In genomic region chr22:20438066-20438677, GRCh38 we compare ENCODE assay signal across 10 cellular contexts. TPM values are rescaled to one million over a fixed set of nuclear protein-coding genes. Genes with fewer than 3 reads are reported as not detected.
DNase-seq lines count a peak whose midpoint lies in the region; TF ChIP-seq lines count a peak whose summit lies in the region.
"Had no signal": no experiment of that assay in that cellular context is flagged by ENCODE, and none has a peak within 500 bp of the region (broad histone marks: within the 10 kb centered on the region; RNA-seq: fewer than 3 reads in every experiment).

No MANE protein-coding gene starts in this region.

- H3K9ac ChIP-seq in mucosa of rectum (ENCODE audit: low read depth in 1 of 2, low read length in 2 of 2): peak overlapping the region; percentile 38 to 64

- H3K4me3 ChIP-seq in esophagus muscularis mucosa (peak overlapping the region; percentile 68 to 82 (median 72)), mucosa of rectum (ENCODE audit: low read length in 2 of 2) (peak overlapping the region; percentile 33 to 50), OCI-LY7 (ENCODE audit: low read depth, low read length, poor library complexity, severe bottlenecking) (no peak overlapping the region)

- no peaks in the 10 kb centered on the region for H3K79me2 ChIP-seq in OCI-LY7 (ENCODE audit: insufficient read depth, low read depth, low read length)

- no peak for TF ChIP-seq EP300 in esophagus muscularis mucosa (IDR thresholded peaks at IDR 0.05)

- H3K4me1 ChIP-seq in esophagus muscularis mucosa: peaks cover 31 to 54% (median 42%) of the 10 kb centered on the region in 4 donors
- H3K4me1 ChIP-seq in mucosa of rectum (ENCODE audit: control insufficient read depth in 2 of 2, insufficient read depth in 2 of 2, low read length in 2 of 2): peaks cover 3 to 11% of the 10 kb centered on the region in 2 donors
- no peaks in the 10 kb centered on the region for H3K4me1 ChIP-seq in OCI-LY7 (ENCODE audit: insufficient read depth, low read length, poor library complexity, severe bottlenecking)

- POLR2A ChIA-PET in OCI-LY7 (lab: Charles Lee): no interaction called here

- H4K20me1 ChIP-seq in OCI-LY7 (ENCODE audit: insufficient read depth, low read length): no peaks in the 10 kb centered on the region

- H3K27ac ChIP-seq in esophagus muscularis mucosa (replicated peaks in 1 of 4) (peak overlapping the region; percentile 73 to 89 (median 80)), mucosa of rectum (ENCODE audit: low read depth in 2 of 2, low read length in 2 of 2) (peak overlapping the region; percentile 34 to 67), OCI-LY7 (ENCODE audit: low read depth, low read length, poor library complexity, severe bottlenecking) (no peak overlapping the region)

- no TSS peak for BruUV-seq in OCI-LY7 (replicated peaks; lab: Mats Ljungman, UMichigan)

- peaks cover 46% of the 10 kb centered on the region for H3K27me3 Mint-ChIP-seq in activated CD4-positive, alpha-beta T cell treated with anti-CD3 and anti-CD28 coated beads, Interleukin-2, amount 10 ng/mL, durations not matched to agents 24 days and 14 days
- H3K27me3 Mint-ChIP-seq in type B pancreatic cell: peaks cover 35% of the 10 kb centered on the region

- H3K9me3 Mint-ChIP-seq in activated CD4-positive, alpha-beta T cell treated with anti-CD3 and anti-CD28 coated beads, Interleukin-2, amount 10 ng/mL, durations not matched to agents 24 days and 14 days: no peaks in the 10 kb centered on the region
- no peaks in the 10 kb centered on the region for H3K9me3 Mint-ChIP-seq in type B pancreatic cell

- no peak for TF ChIP-seq CTCF in esophagus muscularis mucosa (IDR thresholded peaks at IDR 0.05)
- TF ChIP-seq CTCF in type B pancreatic cell (conservative IDR thresholded peaks at IDR 0.05): no peak
- TF ChIP-seq CTCF in OCI-LY7 (conservative IDR thresholded peaks at IDR 0.05; ENCODE audit: low read length): no peak

- intact Hi-C loops in activated CD4-positive, alpha-beta T cell treated with anti-CD3 and anti-CD28 coated beads, Interleukin-2, amount 10 ng/mL, durations not matched to agents 24 days and 14 days (cut with micrococcal nuclease): no loop called here
- intact Hi-C loops in esophagus muscularis mucosa (cut with DNase I): loop anchor here (5.0 kb wide), 1 partner anchor 59 kb away; the partner anchor contains the start of gene KLHL22
- intact Hi-C loops in OCI-LY7 (cut with micrococcal nuclease; ENCODE audit: unreplicated experiment): no loop called here

- CTCF ChIA-PET in OCI-LY7 (lab: Charles Lee; ENCODE audit: unreplicated experiment): no interaction called here

- peaks cover 0 to 15% (median 0%) of the 10 kb centered on the region in 4 donors for H3K27me3 ChIP-seq in esophagus muscularis mucosa
- H3K27me3 ChIP-seq in mucosa of rectum (ENCODE audit: control insufficient read depth in 2 of 2, insufficient read depth in 2 of 2, low read length in 2 of 2): peaks cover 31 to 36% of the 10 kb centered on the region in 2 donors

- H3K27ac Mint-ChIP-seq in activated CD4-positive, alpha-beta T cell treated with anti-CD3 and anti-CD28 coated beads, Interleukin-2, amount 10 ng/mL, durations not matched to agents 24 days and 14 days: no peak overlapping the region
- peak overlapping the region; percentile 65 for H3K27ac Mint-ChIP-seq in type B pancreatic cell

- peaks cover 0 to 22% (median 15%) of the 10 kb centered on the region in 4 donors for H3K36me3 ChIP-seq in esophagus muscularis mucosa
- H3K36me3 ChIP-seq in mucosa of rectum (ENCODE audit: control insufficient read depth in 2 of 2, insufficient read depth in 2 of 2, low read length in 2 of 2): no peaks in the 10 kb centered on the region
- H3K36me3 ChIP-seq in OCI-LY7 (ENCODE audit: insufficient read depth, low read length): no peaks in the 10 kb centered on the region

- DNase-seq in activated CD4-positive, alpha-beta T cell treated with anti-CD3 and anti-CD28 coated beads, Interleukin-2, amount 10 ng/mL, durations not matched to agents 24 days and 14 days: peak; percentile 57
- no peak for DNase-seq in activated CD4-positive, alpha-beta T cell treated with anti-CD3 and anti-CD28 coated beads, Interleukin-2, amount 50 U/mL, for 4 hours
- DNase-seq in esophagus muscularis mucosa (ENCODE audit: extremely low spot score) (no peak), type B pancreatic cell (ENCODE audit: extremely low spot score, unreplicated experiment) (no peak), NCI-H1694 treated with DMSO at 0.1 percent for 48 hours (lab: John Stamatoyannopoulos, UW) (no peak), A172 (ENCODE audit: low spot score) (no peak), OCI-LY7 (ENCODE audit: low spot score) (no peak)
- DNase-seq: activated T-cell treated with anti-CD3 and anti-CD28 coated beads, Interleukin-2, amount 50 U/mL, for 48 hours; NCI-H1694 had no signal

- peaks cover 5% of the 10 kb centered on the region for H3K36me3 Mint-ChIP-seq in activated CD4-positive, alpha-beta T cell treated with anti-CD3 and anti-CD28 coated beads, Interleukin-2, amount 10 ng/mL, durations not matched to agents 24 days and 14 days (ENCODE audit: low read depth)
- H3K36me3 Mint-ChIP-seq in type B pancreatic cell: peaks cover 9% of the 10 kb centered on the region

- H3K4me2 ChIP-seq in OCI-LY7 (ENCODE audit: low read length): no peak overlapping the region

- TF ChIP-seq POLR2A in esophagus muscularis mucosa (IDR thresholded peaks at IDR 0.05; ENCODE audit: low read depth): no peak

- no peak overlapping the region for H3K4me3 Mint-ChIP-seq in activated CD4-positive, alpha-beta T cell treated with anti-CD3 and anti-CD28 coated beads, Interleukin-2, amount 10 ng/mL, durations not matched to agents 24 days and 14 days
- peak overlapping the region; percentile 87 for H3K4me3 Mint-ChIP-seq in type B pancreatic cell

- WGBS in esophagus muscularis mucosa: 6% methylated on average over 31 of the region's 41 CpGs

- no peak overlapping the region for H2AFZ ChIP-seq in OCI-LY7 (ENCODE audit: low read length)

- H3K4me1 Mint-ChIP-seq in activated CD4-positive, alpha-beta T cell treated with anti-CD3 and anti-CD28 coated beads, Interleukin-2, amount 10 ng/mL, durations not matched to agents 24 days and 14 days: peaks cover 4% of the 10 kb centered on the region
- H3K4me1 Mint-ChIP-seq in type B pancreatic cell (ENCODE audit: unreplicated experiment): peaks cover 23% of the 10 kb centered on the region

- H3K9me3 ChIP-seq in esophagus muscularis mucosa: no peaks in the 10 kb centered on the region
- H3K9me3 ChIP-seq in mucosa of rectum (ENCODE audit: control insufficient read depth in 2 of 2, low read length in 2 of 2): no peaks in the 10 kb centered on the region
- no peaks in the 10 kb centered on the region for H3K9me3 ChIP-seq in OCI-LY7 (ENCODE audit: low read length)

- no peaks in the 10 kb centered on the region for H3K9me2 ChIP-seq in OCI-LY7 (ENCODE audit: insufficient read depth, low read length)

RNA-seq across cellular contexts. Expression of gene SCARF2, which starts 0.5 kb away (rescaled TPM):
- total RNA-seq in activated CD4-positive, alpha-beta T cell treated with anti-CD3 and anti-CD28 coated beads, Interleukin-2, amount 10 ng/mL, durations not matched to agents 24 days and 14 days: 0.16 and 0.33 TPM in 2 replicates
- total RNA-seq in esophagus muscularis mucosa: 10 to 100 TPM; 14.5 to 31.6 (median 22.2) TPM
- 4.2 and 21.7 TPM in 2 replicates for total RNA-seq in type B pancreatic cell (ENCODE audit: low replicate concordance)
- 38.2 and 46.6 TPM in 2 replicates for total RNA-seq in A172 (2014; rRNA removed; shearing (Covaris generic))
- total RNA-seq in OCI-LY7 (2014; rRNA removed; shearing (Covaris generic)): 1.0 and 1.2 TPM in 2 replicates
- 2.2 and 3.2 TPM in 2 replicates for total RNA-seq in OCI-LY7 (2022)

RNA-seq across cellular contexts. Expression of gene ZNF74, which starts 44.2 kb away (rescaled TPM):
- 15.6 and 17.0 TPM in 2 replicates for total RNA-seq in activated CD4-positive, alpha-beta T cell treated with anti-CD3 and anti-CD28 coated beads, Interleukin-2, amount 10 ng/mL, durations not matched to agents 24 days and 14 days
- total RNA-seq in esophagus muscularis mucosa (10 to 100 TPM in 3 of 4 donors, 1 to 10 TPM in 1; 9.6 to 20.0 (median 15.0) TPM), type B pancreatic cell (ENCODE audit: low replicate concordance) (24.6 and 39.5 TPM in 2 replicates), OCI-LY7 (2022) (not detected in 2 replicates)
- 8.5 and 10.8 TPM in 2 replicates for total RNA-seq in A172 (2014; rRNA removed; shearing (Covaris generic))
- total RNA-seq in OCI-LY7 (2014; rRNA removed; shearing (Covaris generic)): not detected in 2 replicates

RNA-seq across cellular contexts. Expression of gene KLHL22, which starts 57.4 kb away (rescaled TPM):
- 16.9 and 17.7 TPM in 2 replicates for total RNA-seq in activated CD4-positive, alpha-beta T cell treated with anti-CD3 and anti-CD28 coated beads, Interleukin-2, amount 10 ng/mL, durations not matched to agents 24 days and 14 days
- total RNA-seq in esophagus muscularis mucosa: 10 to 100 TPM; 19.9 to 35.5 (median 27.3) TPM
- 34.3 and 38.8 TPM in 2 replicates for total RNA-seq in type B pancreatic cell (ENCODE audit: low replicate concordance)
- 12.0 and 13.6 TPM in 2 replicates for total RNA-seq in A172 (2014; rRNA removed; shearing (Covaris generic))
- total RNA-seq in OCI-LY7 (2014; rRNA removed; shearing (Covaris generic)): 11.4 and 14.8 TPM in 2 replicates
- 32.9 and 38.1 TPM in 2 replicates for total RNA-seq in OCI-LY7 (2022)
